ENCODE assay signal across 1 cellular context in the genomic region with DNA sequence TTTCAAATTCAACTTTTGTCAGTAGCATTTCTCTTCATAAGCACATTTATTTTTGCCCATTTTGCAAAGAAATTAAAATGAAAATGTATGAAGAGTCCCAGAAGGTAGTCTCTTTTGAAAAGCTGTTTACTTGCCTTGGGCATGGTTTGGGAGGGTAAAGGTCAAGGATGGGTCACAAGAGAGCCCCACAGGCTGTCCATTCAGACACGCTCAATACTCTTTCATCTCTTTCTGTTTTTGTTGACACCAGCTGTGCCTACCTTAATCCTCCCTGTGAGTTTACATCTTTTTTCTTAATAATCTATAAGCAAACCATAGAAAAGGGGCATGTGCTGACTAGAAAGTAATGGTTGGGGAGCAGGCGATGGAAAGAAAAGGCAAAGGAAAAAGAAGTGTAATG.
TF ChIP-seq lines count a peak whose summit lies in the region.

No MANE protein-coding gene starts in this region.

TF ChIP-seq in HepG2, 621 proteins besides CTCF, POLR2A, EP300 and RAD21 (continued from another document):
- TF ChIP-seq, protein P1, sequence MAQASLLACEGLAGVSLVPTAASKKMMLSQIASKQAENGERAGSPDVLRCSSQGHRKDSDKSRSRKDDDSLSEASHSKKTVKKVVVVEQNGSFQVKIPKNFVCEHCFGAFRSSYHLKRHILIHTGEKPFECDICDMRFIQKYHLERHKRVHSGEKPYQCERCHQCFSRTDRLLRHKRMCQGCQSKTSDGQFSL (CRISPR knock-in tag; IDR thresholded peaks at IDR 0.05) = no peak
- TF ChIP-seq FOSL1 (CRISPR knock-in tag; IDR thresholded peaks at IDR 0.05; ENCODE audit: borderline replicate concordance) (no peak), PRMT3 (CRISPR knock-in tag; IDR thresholded peaks at IDR 0.05; ENCODE audit: borderline replicate concordance, low read depth) (no peak), KDM3A (CRISPR knock-in tag; IDR thresholded peaks at IDR 0.05; ENCODE audit: low read depth) (no peak), CEBPG (CRISPR knock-in tag; IDR thresholded peaks at IDR 0.05) (no peak), SOX13 (IDR thresholded peaks at IDR 0.05) (no peak), SOX13 (CRISPR knock-in tag; conservative IDR thresholded peaks at IDR 0.05 in 1 of 2, IDR thresholded peaks at IDR 0.05 in 1 of 2) (peak in 1 of 2 experiments; percentile 50; a peak in 1 of 4 replicates), THAP11 (CRISPR knock-in tag; IDR thresholded peaks at IDR 0.05) (no peak), TOE1 (CRISPR knock-in tag; IDR thresholded peaks at IDR 0.05) (no peak), ZNF816 (CRISPR knock-in tag; IDR thresholded peaks at IDR 0.05; ENCODE audit: borderline replicate concordance) (0 out of 2 replicates have a peak, but pooled peaks have one; percentile 25), ZNF180 (CRISPR knock-in tag; IDR thresholded peaks at IDR 0.05; ENCODE audit: borderline replicate concordance, low read depth) (no peak), ZNF7 (CRISPR knock-in tag; IDR thresholded peaks at IDR 0.05) (no peak), SRY (CRISPR knock-in tag; IDR thresholded peaks at IDR 0.05) (no peak), FOXO1 (CRISPR knock-in tag; IDR thresholded peaks at IDR 0.05) (peak; percentile 75)
- TF ChIP-seq, protein P2, sequence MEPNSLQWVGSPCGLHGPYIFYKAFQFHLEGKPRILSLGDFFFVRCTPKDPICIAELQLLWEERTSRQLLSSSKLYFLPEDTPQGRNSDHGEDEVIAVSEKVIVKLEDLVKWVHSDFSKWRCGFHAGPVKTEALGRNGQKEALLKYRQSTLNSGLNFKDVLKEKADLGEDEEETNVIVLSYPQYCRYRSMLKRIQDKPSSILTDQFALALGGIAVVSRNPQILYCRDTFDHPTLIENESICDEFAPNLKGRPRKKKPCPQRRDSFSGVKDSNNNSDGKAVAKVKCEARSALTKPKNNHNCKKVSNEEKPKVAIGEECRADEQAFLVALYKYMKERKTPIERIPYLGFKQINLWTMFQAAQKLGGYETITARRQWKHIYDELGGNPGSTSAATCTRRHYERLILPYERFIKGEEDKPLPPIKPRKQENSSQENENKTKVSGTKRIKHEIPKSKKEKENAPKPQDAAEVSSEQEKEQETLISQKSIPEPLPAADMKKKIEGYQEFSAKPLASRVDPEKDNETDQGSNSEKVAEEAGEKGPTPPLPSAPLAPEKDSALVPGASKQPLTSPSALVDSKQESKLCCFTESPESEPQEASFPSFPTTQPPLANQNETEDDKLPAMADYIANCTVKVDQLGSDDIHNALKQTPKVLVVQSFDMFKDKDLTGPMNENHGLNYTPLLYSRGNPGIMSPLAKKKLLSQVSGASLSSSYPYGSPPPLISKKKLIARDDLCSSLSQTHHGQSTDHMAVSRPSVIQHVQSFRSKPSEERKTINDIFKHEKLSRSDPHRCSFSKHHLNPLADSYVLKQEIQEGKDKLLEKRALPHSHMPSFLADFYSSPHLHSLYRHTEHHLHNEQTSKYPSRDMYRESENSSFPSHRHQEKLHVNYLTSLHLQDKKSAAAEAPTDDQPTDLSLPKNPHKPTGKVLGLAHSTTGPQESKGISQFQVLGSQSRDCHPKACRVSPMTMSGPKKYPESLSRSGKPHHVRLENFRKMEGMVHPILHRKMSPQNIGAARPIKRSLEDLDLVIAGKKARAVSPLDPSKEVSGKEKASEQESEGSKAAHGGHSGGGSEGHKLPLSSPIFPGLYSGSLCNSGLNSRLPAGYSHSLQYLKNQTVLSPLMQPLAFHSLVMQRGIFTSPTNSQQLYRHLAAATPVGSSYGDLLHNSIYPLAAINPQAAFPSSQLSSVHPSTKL (CRISPR knock-in tag; IDR thresholded peaks at IDR 0.05) = peak; percentile 71
- TF ChIP-seq, protein P3, sequence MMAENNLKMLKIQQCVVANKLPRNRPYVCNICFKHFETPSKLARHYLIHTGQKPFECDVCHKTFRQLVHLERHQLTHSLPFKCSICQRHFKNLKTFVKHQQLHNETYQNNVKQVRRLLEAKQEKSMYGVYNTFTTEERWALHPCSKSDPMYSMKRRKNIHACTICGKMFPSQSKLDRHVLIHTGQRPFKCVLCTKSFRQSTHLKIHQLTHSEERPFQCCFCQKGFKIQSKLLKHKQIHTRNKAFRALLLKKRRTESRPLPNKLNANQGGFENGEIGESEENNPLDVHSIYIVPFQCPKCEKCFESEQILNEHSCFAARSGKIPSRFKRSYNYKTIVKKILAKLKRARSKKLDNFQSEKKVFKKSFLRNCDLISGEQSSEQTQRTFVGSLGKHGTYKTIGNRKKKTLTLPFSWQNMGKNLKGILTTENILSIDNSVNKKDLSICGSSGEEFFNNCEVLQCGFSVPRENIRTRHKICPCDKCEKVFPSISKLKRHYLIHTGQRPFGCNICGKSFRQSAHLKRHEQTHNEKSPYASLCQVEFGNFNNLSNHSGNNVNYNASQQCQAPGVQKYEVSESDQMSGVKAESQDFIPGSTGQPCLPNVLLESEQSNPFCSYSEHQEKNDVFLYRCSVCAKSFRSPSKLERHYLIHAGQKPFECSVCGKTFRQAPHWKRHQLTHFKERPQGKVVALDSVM (CRISPR knock-in tag; IDR thresholded peaks at IDR 0.05) = no peak
